8 cellular contexts compared by ENCODE assay signal in genomic region chr20:42483694-42484303, GRCh38.
A peak's percentile ranks its signal among the peaks of the same experiment; 100 is the strongest.
DNase-seq lines count a peak whose midpoint lies in the region; ATAC-seq and TF ChIP-seq lines count a peak whose summit lies in the region.

No MANE protein-coding gene starts in this region.

- DNase-seq in Right ventricle myocardium inferior (ENCODE audit: missing footprints) (no peak), right atrium auricular region (ENCODE audit: low spot score) (no peak), NCI-H1930 (lab: John Stamatoyannopoulos, UW) (peak; percentile 33 to 42), upper lobe of left lung (peak in 1 of 2 donors; percentile 23), sigmoid colon (no peak), HCEC 1CT (no peak)

- intact Hi-C loops in Right ventricle myocardium inferior (cut with DNase I): no loop called here
- intact Hi-C loops in sigmoid colon (cut with DNase I): no loop called here

- TF ChIP-seq CTCF in right atrium auricular region (IDR thresholded peaks at IDR 0.05): peak in 1 of 2 donors; percentile 52
- peak in 1 of 4 experiments; percentile 25 for TF ChIP-seq CTCF in gastroesophageal sphincter (IDR thresholded peaks at IDR 0.05)
- TF ChIP-seq CTCF in upper lobe of left lung (IDR thresholded peaks at IDR 0.05): peak in 4 of 6 experiments; percentile 8 to 38 (median 26)
- no peak for TF ChIP-seq CTCF in sigmoid colon (IDR thresholded peaks at IDR 0.05)

- H3K4me3 ChIP-seq in right atrium auricular region: no peak overlapping the region
- no peak overlapping the region for H3K4me3 ChIP-seq in gastroesophageal sphincter
- no peak overlapping the region for H3K4me3 ChIP-seq in upper lobe of left lung
- H3K4me3 ChIP-seq in sigmoid colon: no peak overlapping the region

- no peaks in the 10 kb centered on the region for H3K9me3 ChIP-seq in right atrium auricular region
- H3K9me3 ChIP-seq in gastroesophageal sphincter: no peaks in the 10 kb centered on the region
- H3K9me3 ChIP-seq in upper lobe of left lung: no peaks in the 10 kb centered on the region
- H3K9me3 ChIP-seq in sigmoid colon: no peaks in the 10 kb centered on the region

- TF ChIP-seq EP300 in gastroesophageal sphincter (IDR thresholded peaks at IDR 0.05): no peak
- no peak for TF ChIP-seq EP300 in upper lobe of left lung (IDR thresholded peaks at IDR 0.05)
- TF ChIP-seq EP300 in sigmoid colon (IDR thresholded peaks at IDR 0.05): no peak

- TF ChIP-seq POLR2A in gastroesophageal sphincter (IDR thresholded peaks at IDR 0.05) (no peak), upper lobe of left lung (IDR thresholded peaks at IDR 0.05) (no peak), sigmoid colon (IDR thresholded peaks at IDR 0.05) (no peak)

- peak; percentile 38 for ATAC-seq in Right ventricle myocardium inferior
- ATAC-seq in gastroesophageal sphincter: peak; percentile 28
- ATAC-seq in upper lobe of left lung (ENCODE audit: low FRiP score in 2 of 2): peak in 1 of 2 donors; percentile 35
- ATAC-seq in HG03354 (IDR thresholded peaks at IDR 0.05; ENCODE audit: poor library complexity, severe bottlenecking, unreplicated experiment): no peak

- H3K27ac ChIP-seq in right atrium auricular region (peak overlapping the region in 1 of 2 donors; percentile 70), gastroesophageal sphincter (no peak overlapping the region), upper lobe of left lung (no peak overlapping the region), sigmoid colon (no peak overlapping the region)

- H3K4me1 ChIP-seq in right atrium auricular region (peaks cover 0 to 8% of the 10 kb centered on the region in 2 donors), gastroesophageal sphincter (peaks cover 0 to 7% (median 0%) of the 10 kb centered on the region in 3 donors), upper lobe of left lung (peaks cover 0 to 10% (median 3%) of the 10 kb centered on the region in 4 donors), sigmoid colon (peaks cover 0 to 5% (median 0%) of the 10 kb centered on the region in 4 donors)

- no peaks in the 10 kb centered on the region for H3K27me3 ChIP-seq in right atrium auricular region
- H3K27me3 ChIP-seq in gastroesophageal sphincter: peaks cover 5% of the 10 kb centered on the region
- H3K27me3 ChIP-seq in upper lobe of left lung: no peaks in the 10 kb centered on the region
- no peaks in the 10 kb centered on the region for H3K27me3 ChIP-seq in sigmoid colon

- WGBS in gastroesophageal sphincter (ENCODE audit: low coverage in 1 of 2), 2 donors: 28 to 33% methylated on average over 4 to 6 of the region's 7 CpGs
- 29 to 33% methylated on average over 5 to 7 of the region's 7 CpGs for WGBS in upper lobe of left lung, 2 donors
- 34 to 36% methylated on average over 7 of the region's 7 CpGs for WGBS in sigmoid colon, 2 donors

- H3K36me3 ChIP-seq in right atrium auricular region: no peaks in the 10 kb centered on the region
- no peaks in the 10 kb centered on the region for H3K36me3 ChIP-seq in gastroesophageal sphincter
- H3K36me3 ChIP-seq in upper lobe of left lung: no peaks in the 10 kb centered on the region
- no peaks in the 10 kb centered on the region for H3K36me3 ChIP-seq in sigmoid colon

Comparison
In these comparisons a context has a peak if more than half of its experiments do, and no peak if none do; other contexts are left out.
1. DNase-seq: peak in NCI-H1930 (2 of 2); none in Right ventricle myocardium inferior (single experiment), right atrium auricular region (single experiment), sigmoid colon (single experiment) and HCEC 1CT (single experiment).
2. CTCF ChIP-seq: peak in upper lobe of left lung (4 of 6); none in sigmoid colon (0 of 4).